ENCODE assay signal across 8 cellular contexts in the genomic region with DNA sequence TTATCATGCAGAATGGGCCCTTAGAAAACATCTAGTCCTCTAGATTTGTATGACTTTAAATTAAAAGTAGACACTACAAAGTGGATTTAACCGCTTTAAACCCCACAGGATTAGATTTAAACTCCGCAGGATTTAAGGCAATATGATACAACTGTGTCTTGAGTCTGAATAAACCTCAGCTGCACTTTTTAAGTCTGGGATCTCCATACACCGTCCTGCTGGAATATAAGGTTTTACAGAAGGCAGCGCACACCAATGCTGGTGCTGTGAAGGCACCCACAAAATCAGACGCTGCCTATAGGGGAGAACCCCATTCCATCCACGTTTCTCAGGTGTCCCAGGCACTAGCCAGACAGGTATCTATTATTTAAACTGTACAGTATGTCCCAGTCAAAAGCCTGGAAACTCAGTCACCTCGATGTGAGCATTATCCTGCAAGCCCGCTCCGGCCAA. TPM values are rescaled to one million over a fixed set of nuclear protein-coding genes. Genes with fewer than 3 reads are reported as not detected.
DNase-seq lines count a peak whose midpoint lies in the region; ATAC-seq and TF ChIP-seq lines count a peak whose summit lies in the region.

No MANE protein-coding gene starts in this region.

- peaks cover 19% of the 10 kb centered on the region for H3K4me1 ChIP-seq in DND-41 (ENCODE audit: insufficient read depth, low read length)

- no peaks in the 10 kb centered on the region for H3K9me3 Mint-ChIP-seq in endothelial cell (ENCODE audit: unreplicated experiment)

- peak overlapping the region; percentile 74 for H3K4me2 ChIP-seq in DND-41 (ENCODE audit: insufficient read depth, low read length)
- peak overlapping the region; percentile 50 for H3K4me2 ChIP-seq in neural cell (ENCODE audit: low read length)

- H3K36me3 Mint-ChIP-seq in endothelial cell (ENCODE audit: low read depth, unreplicated experiment): peaks cover 4% of the 10 kb centered on the region

- H3K9ac ChIP-seq in DND-41 (ENCODE audit: low read depth, low read length) (peak overlapping the region; percentile 56; the same call in 1 of the 2 replicates), neural cell (ENCODE audit: low read length) (peak overlapping the region; percentile 80)

- H3K27me3 ChIP-seq in DND-41 (ENCODE audit: insufficient read depth, low read length, poor library complexity): no peaks in the 10 kb centered on the region
- H3K27me3 ChIP-seq in neural cell (ENCODE audit: insufficient read depth, low read depth, low read length): no peaks in the 10 kb centered on the region

- no peaks in the 10 kb centered on the region for H3F3A ChIP-seq in neural cell (ENCODE audit: insufficient read depth, low read length, poor library complexity, severe bottlenecking)

- TF ChIP-seq RAD21 in neural cell (conservative IDR thresholded peaks at IDR 0.05): no peak

- peaks cover 8% of the 10 kb centered on the region for H3K27me3 Mint-ChIP-seq in endothelial cell (ENCODE audit: unreplicated experiment)

- H3K27ac ChIP-seq in DND-41 (ENCODE audit: low read length): no peak overlapping the region
- H3K27ac ChIP-seq in neural cell (ENCODE audit: low read length): peak overlapping the region; percentile 29

- H3K27ac Mint-ChIP-seq in endothelial cell (ENCODE audit: unreplicated experiment): peak overlapping the region; percentile 88

- DNase-seq in DND-41 (no peak), OCI-M1 (lab: John Stamatoyannopoulos, UW) (peak; percentile 58), endothelial cell (ENCODE audit: low spot score) (no peak), GM03348 (ENCODE audit: low spot score) (no peak)

- no peaks in the 10 kb centered on the region for H3K36me3 ChIP-seq in DND-41 (ENCODE audit: insufficient read depth, low read length)
- H3K36me3 ChIP-seq in neural cell (ENCODE audit: insufficient read depth, low read length): no peaks in the 10 kb centered on the region

- H2AFZ ChIP-seq in DND-41 (ENCODE audit: low read depth, low read length): peak overlapping the region; percentile 82; the same call in 1 of the 2 replicates
- H2AFZ ChIP-seq in neural cell (ENCODE audit: low read depth, low read length): peak overlapping the region; percentile 89

- TF ChIP-seq EP300 in neural cell (conservative IDR thresholded peaks at IDR 0.05; ENCODE audit: poor library complexity, severe bottlenecking): no peak

- H3K9me2 ChIP-seq in neural cell (ENCODE audit: insufficient read depth, low read length): no peaks in the 10 kb centered on the region

- peak overlapping the region; percentile 100 for H3K4me3 Mint-ChIP-seq in endothelial cell (ENCODE audit: unreplicated experiment)

- ATAC-seq in DND-41 (ENCODE audit: insufficient read depth, low read depth) (no peak), HG02970 (IDR thresholded peaks at IDR 0.05; ENCODE audit: low FRiP score, unreplicated experiment) (no peak), GM19351 (IDR thresholded peaks at IDR 0.05; ENCODE audit: unreplicated experiment) (no peak), GM21390 (IDR thresholded peaks at IDR 0.05; ENCODE audit: unreplicated experiment) (no peak)

- peak overlapping the region in 1 of 2 experiments; percentile 57; a peak in 2 of 4 replicates for H3K4me3 ChIP-seq in DND-41 (ENCODE audit: low read depth in 1 of 2, low read length in 2 of 2)
- peak overlapping the region; percentile 97 for H3K4me3 ChIP-seq in neural cell (ENCODE audit: low read length)

- peaks cover 26% of the 10 kb centered on the region for H3K4me1 Mint-ChIP-seq in endothelial cell (ENCODE audit: unreplicated experiment)

- TF ChIP-seq CTCF in DND-41 (IDR thresholded peaks at IDR 0.05; ENCODE audit: borderline replicate concordance, extremely low read depth, low read length, poor library complexity, severe bottlenecking) (no peak), endothelial cell (IDR thresholded peaks at IDR 0.05; ENCODE audit: unreplicated experiment) (no peak), neural cell (IDR thresholded peaks at IDR 0.05; ENCODE audit: poor library complexity, severe bottlenecking) (no peak)

- H3K79me2 ChIP-seq in DND-41 (ENCODE audit: insufficient read depth, low read length) (no peaks in the 10 kb centered on the region), neural cell (replicated peaks; ENCODE audit: insufficient read depth, low read length) (no peaks in the 10 kb centered on the region)

- H3K9me3 ChIP-seq in DND-41 (ENCODE audit: insufficient read depth, low read length, severe bottlenecking) (no peaks in the 10 kb centered on the region), neural cell (ENCODE audit: low read length) (no peaks in the 10 kb centered on the region)

- H4K20me1 ChIP-seq in DND-41 (ENCODE audit: insufficient read depth, low read length) (no peaks in the 10 kb centered on the region), neural cell (ENCODE audit: insufficient read depth) (no peaks in the 10 kb centered on the region)

TF ChIP-seq in neural cell, 6 proteins besides CTCF, POLR2A, EP300 and RAD21:
- TF ChIP-seq, protein P1, sequence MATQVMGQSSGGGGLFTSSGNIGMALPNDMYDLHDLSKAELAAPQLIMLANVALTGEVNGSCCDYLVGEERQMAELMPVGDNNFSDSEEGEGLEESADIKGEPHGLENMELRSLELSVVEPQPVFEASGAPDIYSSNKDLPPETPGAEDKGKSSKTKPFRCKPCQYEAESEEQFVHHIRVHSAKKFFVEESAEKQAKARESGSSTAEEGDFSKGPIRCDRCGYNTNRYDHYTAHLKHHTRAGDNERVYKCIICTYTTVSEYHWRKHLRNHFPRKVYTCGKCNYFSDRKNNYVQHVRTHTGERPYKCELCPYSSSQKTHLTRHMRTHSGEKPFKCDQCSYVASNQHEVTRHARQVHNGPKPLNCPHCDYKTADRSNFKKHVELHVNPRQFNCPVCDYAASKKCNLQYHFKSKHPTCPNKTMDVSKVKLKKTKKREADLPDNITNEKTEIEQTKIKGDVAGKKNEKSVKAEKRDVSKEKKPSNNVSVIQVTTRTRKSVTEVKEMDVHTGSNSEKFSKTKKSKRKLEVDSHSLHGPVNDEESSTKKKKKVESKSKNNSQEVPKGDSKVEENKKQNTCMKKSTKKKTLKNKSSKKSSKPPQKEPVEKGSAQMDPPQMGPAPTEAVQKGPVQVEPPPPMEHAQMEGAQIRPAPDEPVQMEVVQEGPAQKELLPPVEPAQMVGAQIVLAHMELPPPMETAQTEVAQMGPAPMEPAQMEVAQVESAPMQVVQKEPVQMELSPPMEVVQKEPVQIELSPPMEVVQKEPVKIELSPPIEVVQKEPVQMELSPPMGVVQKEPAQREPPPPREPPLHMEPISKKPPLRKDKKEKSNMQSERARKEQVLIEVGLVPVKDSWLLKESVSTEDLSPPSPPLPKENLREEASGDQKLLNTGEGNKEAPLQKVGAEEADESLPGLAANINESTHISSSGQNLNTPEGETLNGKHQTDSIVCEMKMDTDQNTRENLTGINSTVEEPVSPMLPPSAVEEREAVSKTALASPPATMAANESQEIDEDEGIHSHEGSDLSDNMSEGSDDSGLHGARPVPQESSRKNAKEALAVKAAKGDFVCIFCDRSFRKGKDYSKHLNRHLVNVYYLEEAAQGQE (IDR thresholded peaks at IDR 0.05; ENCODE audit: borderline replicate concordance): peak; percentile 7
- no peak for TF ChIP-seq MXI1 (conservative IDR thresholded peaks at IDR 0.05; ENCODE audit: poor library complexity, severe bottlenecking)

RNA-seq across cellular contexts. Expression of a gene that starts 0.8 kb away (rescaled TPM):
- total RNA-seq in endothelial cell (ENCODE audit: unreplicated experiment): 112 TPM
- polyA plus RNA-seq in neural cell: 8.8 and 11.1 TPM in 2 replicates
- 30.4 and 30.6 TPM in 2 replicates for polyA minus RNA-seq in neural cell
